Comparison of ENCODE assay signal across 1 cellular context in the genomic region with DNA sequence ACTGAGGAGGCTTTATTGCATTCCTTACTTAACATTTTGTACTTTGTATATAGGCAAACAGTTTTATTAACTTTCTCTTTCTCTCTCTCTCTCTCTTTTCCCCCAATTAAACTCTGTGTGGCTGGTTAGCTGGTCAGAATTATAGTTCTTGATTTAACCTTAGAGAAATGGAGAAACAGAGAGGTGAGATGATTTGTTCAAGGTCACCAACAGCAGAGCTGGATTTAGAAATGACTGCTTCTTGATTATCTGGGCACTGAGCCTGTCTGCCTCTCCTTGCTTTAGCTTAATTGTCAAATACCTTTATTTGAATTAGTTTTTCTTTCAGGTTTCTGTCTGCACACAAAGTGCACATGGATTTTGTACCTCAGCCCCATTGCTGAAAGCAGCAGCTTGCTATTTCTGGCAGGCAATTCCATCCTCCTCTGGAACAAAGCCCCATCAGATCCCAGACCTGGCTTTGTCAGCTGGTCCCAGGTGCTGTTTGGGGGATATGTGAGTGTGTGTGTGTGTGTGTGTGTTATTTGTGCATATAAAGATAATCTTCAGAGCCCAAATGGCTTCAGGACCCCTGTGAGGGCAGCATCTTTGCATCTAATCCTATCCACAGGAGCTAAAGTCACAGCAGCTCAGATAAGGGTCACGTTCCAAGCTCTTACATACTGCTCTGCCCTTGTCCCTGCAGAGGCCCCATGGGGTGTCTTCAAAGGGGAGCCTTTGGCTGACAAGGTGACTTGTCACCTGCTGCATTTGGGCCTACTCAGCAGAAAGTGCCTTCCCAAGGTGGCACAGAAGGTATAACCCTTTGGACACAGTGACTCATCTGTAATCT.
TF ChIP-seq lines count a peak whose summit lies in the region.

No MANE protein-coding gene starts in this region.

TF ChIP-seq in neural cell, 6 proteins besides CTCF, POLR2A, EP300 and RAD21 (continued from another document):
- TF ChIP-seq, protein P1, sequence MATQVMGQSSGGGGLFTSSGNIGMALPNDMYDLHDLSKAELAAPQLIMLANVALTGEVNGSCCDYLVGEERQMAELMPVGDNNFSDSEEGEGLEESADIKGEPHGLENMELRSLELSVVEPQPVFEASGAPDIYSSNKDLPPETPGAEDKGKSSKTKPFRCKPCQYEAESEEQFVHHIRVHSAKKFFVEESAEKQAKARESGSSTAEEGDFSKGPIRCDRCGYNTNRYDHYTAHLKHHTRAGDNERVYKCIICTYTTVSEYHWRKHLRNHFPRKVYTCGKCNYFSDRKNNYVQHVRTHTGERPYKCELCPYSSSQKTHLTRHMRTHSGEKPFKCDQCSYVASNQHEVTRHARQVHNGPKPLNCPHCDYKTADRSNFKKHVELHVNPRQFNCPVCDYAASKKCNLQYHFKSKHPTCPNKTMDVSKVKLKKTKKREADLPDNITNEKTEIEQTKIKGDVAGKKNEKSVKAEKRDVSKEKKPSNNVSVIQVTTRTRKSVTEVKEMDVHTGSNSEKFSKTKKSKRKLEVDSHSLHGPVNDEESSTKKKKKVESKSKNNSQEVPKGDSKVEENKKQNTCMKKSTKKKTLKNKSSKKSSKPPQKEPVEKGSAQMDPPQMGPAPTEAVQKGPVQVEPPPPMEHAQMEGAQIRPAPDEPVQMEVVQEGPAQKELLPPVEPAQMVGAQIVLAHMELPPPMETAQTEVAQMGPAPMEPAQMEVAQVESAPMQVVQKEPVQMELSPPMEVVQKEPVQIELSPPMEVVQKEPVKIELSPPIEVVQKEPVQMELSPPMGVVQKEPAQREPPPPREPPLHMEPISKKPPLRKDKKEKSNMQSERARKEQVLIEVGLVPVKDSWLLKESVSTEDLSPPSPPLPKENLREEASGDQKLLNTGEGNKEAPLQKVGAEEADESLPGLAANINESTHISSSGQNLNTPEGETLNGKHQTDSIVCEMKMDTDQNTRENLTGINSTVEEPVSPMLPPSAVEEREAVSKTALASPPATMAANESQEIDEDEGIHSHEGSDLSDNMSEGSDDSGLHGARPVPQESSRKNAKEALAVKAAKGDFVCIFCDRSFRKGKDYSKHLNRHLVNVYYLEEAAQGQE (IDR thresholded peaks at IDR 0.05; ENCODE audit: borderline replicate concordance) = no peak
- TF ChIP-seq SMC3 (conservative IDR thresholded peaks at IDR 0.05; ENCODE audit: poor library complexity) = no peak
- TF ChIP-seq TAF1 (IDR thresholded peaks at IDR 0.05; ENCODE audit: low read depth) = no peak
